ENCODE assay signal across 10 cellular contexts in the genomic region with DNA sequence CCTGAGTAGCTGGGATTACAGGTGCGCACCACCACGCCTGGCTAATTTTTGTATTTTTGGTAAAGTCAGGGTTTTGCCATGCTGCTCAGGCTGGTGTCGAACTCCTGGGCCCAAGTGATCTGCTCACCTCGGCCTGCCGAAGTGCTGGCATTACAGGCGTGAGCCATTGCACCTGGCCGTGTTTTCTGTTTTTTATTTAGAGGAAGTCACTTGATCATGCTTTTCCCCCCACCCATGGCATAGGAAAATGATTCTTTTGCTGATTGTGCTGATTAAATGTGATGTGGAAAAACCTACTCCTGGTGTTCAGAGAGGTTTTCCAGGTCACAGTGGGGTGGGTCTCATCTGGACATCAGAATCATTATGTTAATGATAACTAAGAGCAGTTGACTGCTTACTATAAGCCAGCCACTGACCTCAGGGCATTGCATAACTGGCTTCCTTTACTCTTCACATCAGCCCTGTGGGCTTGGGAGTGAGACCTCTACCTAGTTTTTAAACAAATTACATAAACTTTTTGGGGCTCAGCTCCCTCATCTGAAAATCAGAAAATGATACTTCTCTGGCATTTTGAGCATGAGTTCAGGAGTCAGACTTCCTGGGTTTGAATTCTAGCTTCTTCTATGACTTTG.
DNase-seq lines count a peak whose midpoint lies in the region; ATAC-seq and TF ChIP-seq lines count a peak whose summit lies in the region.
"Had no signal": no experiment of that assay in that cellular context is flagged by ENCODE, and none has a peak within 500 bp of the region (broad histone marks: within the 10 kb centered on the region; RNA-seq: fewer than 3 reads in every experiment).

No MANE protein-coding gene starts in this region.

- H3K9me3 ChIP-seq in BLaER1 treated with 17β-estradiol and CSF1 and Interleukin-3, amounts not matched to agents 10 nM and 100 nM (replicated peaks in 1 of 11): no peaks in the 10 kb centered on the region
- no peaks in the 10 kb centered on the region for H3K9me3 ChIP-seq in naive thymus-derived CD4-positive, alpha-beta T cell (ENCODE audit: control insufficient read depth in 2 of 3, low read length in 3 of 3)
- no peaks in the 10 kb centered on the region for H3K9me3 ChIP-seq in adrenal gland (replicated peaks in 1 of 3)

- H3K4me3 Mint-ChIP-seq in GM23338: no peak overlapping the region
- peak overlapping the region; percentile 3 for H3K4me3 Mint-ChIP-seq in activated T-helper 17 cell treated with anti-CD3 and anti-CD28 coated beads, Interleukin-2, amount 50 U/mL, for 72 hours
- peak overlapping the region in 6 of 10 donors; percentile 1 to 57 (median 47) for H3K4me3 Mint-ChIP-seq in naive thymus-derived CD4-positive, alpha-beta T cell

- no peaks in the 10 kb centered on the region for H3K79me2 ChIP-seq in GM23338 (replicated peaks; ENCODE audit: insufficient read depth)

- H3K36me3 Mint-ChIP-seq in GM23338 (ENCODE audit: low read depth): no peaks in the 10 kb centered on the region
- H3K36me3 Mint-ChIP-seq in activated T-helper 17 cell treated with anti-CD3 and anti-CD28 coated beads, Interleukin-2, amount 50 U/mL, for 72 hours (ENCODE audit: low read depth): peaks cover 28% of the 10 kb centered on the region
- H3K36me3 Mint-ChIP-seq in naive thymus-derived CD4-positive, alpha-beta T cell: peaks cover 0 to 36% (median 0%) of the 10 kb centered on the region in 5 donors

- no peaks in the 10 kb centered on the region for H3K9me2 ChIP-seq in GM23338 (ENCODE audit: insufficient read depth)

- CTCF ChIA-PET in naive thymus-derived CD4-positive, alpha-beta T cell (lab: Charles Lee): interaction anchor here (0.6 to 1.2 kb wide), 3 partner anchors 58 to 197 kb away, joined by 3 to 5 read pairs (median 4); no protein-coding TSS in a partner anchor

- no peak for DNase-seq in GM23338 (ENCODE audit: low spot score)
- DNase-seq in naive thymus-derived CD4-positive, alpha-beta T cell: no peak
- DNase-seq in adrenal gland: no peak
- no peak for DNase-seq in lower leg skin (ENCODE audit: low spot score in 2 of 2)
- DNase-seq in GM20000 (ENCODE audit: low spot score): no peak
- DNase-seq: NCI-H2171 treated with DMSO at 0.1 percent for 48 hours; stimulated activated CD4-positive, alpha-beta T cell treated with anti-CD3 and anti-CD28 coated beads, Interleukin-1b, Interleukin-23, amount 100 ng/mL, for 48 hours had no signal

- TF ChIP-seq POLR2A in adrenal gland (IDR thresholded peaks at IDR 0.05): no peak
- TF ChIP-seq POLR2A in lower leg skin (IDR thresholded peaks at IDR 0.05): no peak

- peaks cover 54% of the 10 kb centered on the region for H3K4me1 Mint-ChIP-seq in GM23338
- peaks cover 26% of the 10 kb centered on the region for H3K4me1 Mint-ChIP-seq in activated T-helper 17 cell treated with anti-CD3 and anti-CD28 coated beads, Interleukin-2, amount 50 U/mL, for 72 hours
- peaks cover 39 to 75% (median 72%) of the 10 kb centered on the region in 7 donors for H3K4me1 Mint-ChIP-seq in naive thymus-derived CD4-positive, alpha-beta T cell

- POLR2A ChIA-PET in naive thymus-derived CD4-positive, alpha-beta T cell (lab: Charles Lee): interaction anchor here (0.6 to 1.9 kb wide), 4 partner anchors 13 to 68 kb away, joined by 3 to 8 read pairs (median 4); no protein-coding TSS in a partner anchor

- intact Hi-C loops in naive thymus-derived CD4-positive, alpha-beta T cell (cut with micrococcal nuclease): loop anchor here in 1 of 2 donors (2.0 kb wide), 1 partner anchor 17 kb away; no protein-coding TSS in a partner anchor
- intact Hi-C loops in adrenal gland (cut with DNase I) (no loop called here), lower leg skin (cut with DNase I; ENCODE audit: low total_unique reads) (no loop called here)

- TF ChIP-seq CTCF in GM23338 (conservative IDR thresholded peaks at IDR 0.05; ENCODE audit: low read depth in 2 of 2) (no peak), adrenal gland (IDR thresholded peaks at IDR 0.05) (no peak), lower leg skin (IDR thresholded peaks at IDR 0.05) (no peak), GM20000 (IDR thresholded peaks at IDR 0.05; ENCODE audit: extremely low read depth, missing control alignments) (no peak)

- H3K27ac Mint-ChIP-seq in GM23338: peak overlapping the region; percentile 80; the same call in 1 of the 2 replicates
- H3K27ac Mint-ChIP-seq in activated T-helper 17 cell treated with anti-CD3 and anti-CD28 coated beads, Interleukin-2, amount 50 U/mL, for 72 hours: no peak overlapping the region
- H3K27ac Mint-ChIP-seq in naive thymus-derived CD4-positive, alpha-beta T cell: peak overlapping the region; percentile 19 to 82 (median 53)

- no peak overlapping the region for H3K27ac ChIP-seq in BLaER1 treated with 17β-estradiol and CSF1 and Interleukin-3, amounts not matched to agents 10 nM and 100 nM
- H3K27ac ChIP-seq in GM23338 (ENCODE audit: low read depth) (no peak overlapping the region), adrenal gland (no peak overlapping the region)
- H3K27ac ChIP-seq in naive thymus-derived CD4-positive, alpha-beta T cell (ENCODE audit: low read depth, low read length): no peak overlapping the region

- peaks cover 15 to 97% (median 85%) of the 10 kb centered on the region in 11 experiments; a peak in 21 of 22 replicates for H4K20me1 ChIP-seq in BLaER1 treated with 17β-estradiol and CSF1 and Interleukin-3, amounts not matched to agents 10 nM and 100 nM
- H4K20me1 ChIP-seq in GM23338 (replicated peaks; ENCODE audit: insufficient read depth): no peaks in the 10 kb centered on the region

- peaks cover 0 to 63% (median 0%) of the 10 kb centered on the region in 11 experiments; a peak in 9 of 22 replicates for H3K36me3 ChIP-seq in BLaER1 treated with 17β-estradiol and CSF1 and Interleukin-3, amounts not matched to agents 10 nM and 100 nM
- H3K36me3 ChIP-seq in GM23338 (ENCODE audit: insufficient read depth) (no peaks in the 10 kb centered on the region), adrenal gland (replicated peaks in 1 of 2) (no peaks in the 10 kb centered on the region)
- H3K36me3 ChIP-seq in naive thymus-derived CD4-positive, alpha-beta T cell (ENCODE audit: control insufficient read depth in 2 of 3, insufficient read depth in 3 of 3, low read length in 3 of 3): no peaks in the 10 kb centered on the region

- H3K4me3 ChIP-seq in BLaER1 treated with 17β-estradiol and CSF1 and Interleukin-3, amounts not matched to agents 10 nM and 100 nM: no peak overlapping the region
- H3K4me3 ChIP-seq in GM23338 (no peak overlapping the region), adrenal gland (no peak overlapping the region), lower leg skin (ENCODE audit: low read depth, poor library complexity, severe bottlenecking) (no peak overlapping the region)
- no peak overlapping the region for H3K4me3 ChIP-seq in naive thymus-derived CD4-positive, alpha-beta T cell (ENCODE audit: low read length)

- H3K9me3 Mint-ChIP-seq in GM23338: no peaks in the 10 kb centered on the region
- peaks cover 4% of the 10 kb centered on the region for H3K9me3 Mint-ChIP-seq in activated T-helper 17 cell treated with anti-CD3 and anti-CD28 coated beads, Interleukin-2, amount 50 U/mL, for 72 hours
- H3K9me3 Mint-ChIP-seq in naive thymus-derived CD4-positive, alpha-beta T cell: no peaks in the 10 kb centered on the region

- no peaks in the 10 kb centered on the region for H3F3A ChIP-seq in GM23338 (replicated peaks; ENCODE audit: low read depth)

- H3K4me2 ChIP-seq in BLaER1 treated with 17β-estradiol and CSF1 and Interleukin-3, amounts not matched to agents 10 nM and 100 nM: peak overlapping the region; percentile 18 to 64 (median 50); a peak in 20 of 22 replicates
- 0 out of 2 replicates have a peak overlapping the region, but pooled peaks have one; percentile 21 for H3K4me2 ChIP-seq in GM23338

- ATAC-seq in GM23338 (no peak), HG03520 (IDR thresholded peaks at IDR 0.05; ENCODE audit: unreplicated experiment) (no peak)
- no peak for ATAC-seq in activated T-helper 17 cell treated with anti-CD3 and anti-CD28 coated beads, Interleukin-2, amount 50 U/mL, for 72 hours (replicated peaks)
- no peak for ATAC-seq in naive thymus-derived CD4-positive, alpha-beta T cell

- 81 to 95% (median 86%) methylated on average over 6 to 7 of the region's 7 CpGs for WGBS in adrenal gland, 4 donors
- 90 to 95% methylated on average over 7 of the region's 7 CpGs for WGBS in lower leg skin, 2 donors

- peaks cover 5% of the 10 kb centered on the region for H3K27me3 Mint-ChIP-seq in GM23338 (ENCODE audit: insufficient read depth, low read depth, poor library complexity)
- H3K27me3 Mint-ChIP-seq in activated T-helper 17 cell treated with anti-CD3 and anti-CD28 coated beads, Interleukin-2, amount 50 U/mL, for 72 hours: no peaks in the 10 kb centered on the region
- peaks cover 0 to 2% (median 0%) of the 10 kb centered on the region in 5 donors for H3K27me3 Mint-ChIP-seq in naive thymus-derived CD4-positive, alpha-beta T cell

- H3K4me1 ChIP-seq in BLaER1 treated with 17β-estradiol and CSF1 and Interleukin-3, amounts not matched to agents 10 nM and 100 nM: peaks cover 50 to 94% (median 70%) of the 10 kb centered on the region in 10 experiments
- H3K4me1 ChIP-seq in GM23338 (ENCODE audit: insufficient read depth) (peaks cover 33% of the 10 kb centered on the region), adrenal gland (replicated peaks in 1 of 2) (peaks cover 0 to 4% of the 10 kb centered on the region in 2 donors)
- H3K4me1 ChIP-seq in naive thymus-derived CD4-positive, alpha-beta T cell (ENCODE audit: control insufficient read depth in 2 of 2, insufficient read depth in 2 of 2, low read length in 2 of 2): peaks cover 50 to 51% of the 10 kb centered on the region in 2 donors

- no peak overlapping the region for H2AFZ ChIP-seq in GM23338

- H3K9ac ChIP-seq in BLaER1 treated with 17β-estradiol and CSF1 and Interleukin-3, amounts not matched to agents 10 nM and 100 nM: no peak overlapping the region; a peak in 1 of 22 replicates

- 0 out of 22 replicates have a peak, but pooled peaks cover 0 to 7% (median 0%) of the 10 kb centered on the region in 11 experiments for H3K27me3 ChIP-seq in BLaER1 treated with 17β-estradiol and CSF1 and Interleukin-3, amounts not matched to agents 10 nM and 100 nM
- H3K27me3 ChIP-seq in GM23338 (ENCODE audit: insufficient read depth) (no peaks in the 10 kb centered on the region), adrenal gland (no peaks in the 10 kb centered on the region)
- H3K27me3 ChIP-seq in naive thymus-derived CD4-positive, alpha-beta T cell (ENCODE audit: control insufficient read depth in 2 of 2, insufficient read depth in 2 of 2, low read length in 2 of 2): no peaks in the 10 kb centered on the region

TF ChIP-seq in GM23338, 12 proteins besides CTCF, POLR2A, EP300 and RAD21 (continues in another document):
- TF ChIP-seq NANOG (IDR thresholded peaks at IDR 0.05; ENCODE audit: borderline replicate concordance): no peak
- TF ChIP-seq JUNB (IDR thresholded peaks at IDR 0.05; ENCODE audit: unreplicated experiment): no peak
- no peak for TF ChIP-seq ZNF331 (CRISPR knock-in tag; IDR thresholded peaks at IDR 0.05; ENCODE audit: low read depth)
- no peak for TF ChIP-seq EZH2 (IDR thresholded peaks at IDR 0.05; ENCODE audit: low read depth, unreplicated experiment)
- TF ChIP-seq STAT1 (IDR thresholded peaks at IDR 0.05; ENCODE audit: unreplicated experiment): no peak
- TF ChIP-seq POLR2AphosphoS5 (IDR thresholded peaks at IDR 0.05; ENCODE audit: low read depth): no peak
